In genomic region chr5:115545065-115545882, GRCh38 we compare ENCODE assay signal across 8 cellular contexts. TPM values are rescaled to one million over a fixed set of nuclear protein-coding genes. Genes with fewer than 3 reads are reported as not detected.
DNase-seq lines count a peak whose midpoint lies in the region; ATAC-seq, FAIRE-seq and TF ChIP-seq lines count a peak whose summit lies in the region.

No MANE protein-coding gene starts in this region.

- H3K9me3 ChIP-seq in A673 (ENCODE audit: low read depth, low read length, poor library complexity, severe bottlenecking) (peaks cover 10% of the 10 kb centered on the region), GM23248 (ENCODE audit: low read depth) (no peaks in the 10 kb centered on the region), kidney (ENCODE audit: control insufficient read depth in 1 of 2, low read length in 2 of 2) (peaks cover 0 to 7% of the 10 kb centered on the region in 2 donors), transverse colon (peaks cover 7 to 12% of the 10 kb centered on the region in 2 donors)

- no peak for FAIRE-seq in kidney (lab: Jason Lieb, UNC)

- H3F3A ChIP-seq in GM23248 (ENCODE audit: insufficient read depth), result peaks cover 19% of the 10 kb centered on the region

- H3K27me3 Mint-ChIP-seq in activated CD4-positive, alpha-beta memory T cell treated with anti-CD3 and anti-CD28 coated beads, Interleukin-2, amount 10 ng/mL, durations not matched to agents 7 days and 5 days, result no peaks in the 10 kb centered on the region

- DNase-seq in A673 (ENCODE audit: low spot score) (no peak), GM23248 (no peak), kidney (no peak), transverse colon (peak; percentile 18), NCI-H146 (lab: John Stamatoyannopoulos, UW) (no peak), OCI-M2 (lab: John Stamatoyannopoulos, UW; ENCODE audit: unreplicated experiment) (no peak)
- DNase-seq in activated CD4-positive, alpha-beta memory T cell treated with anti-CD3 and anti-CD28 coated beads, Interleukin-2, amount 10 ng/mL, durations not matched to agents 7 days and 5 days, result no peak

- BruUV-seq in A673 (replicated peaks; lab: Mats Ljungman, UMichigan), result no TSS peak

- intact Hi-C loops in A673 (cut with micrococcal nuclease; ENCODE audit: unreplicated experiment), result loop anchor here (10.0 kb wide), 1 partner anchor 290 kb away; no protein-coding TSS in a partner anchor
- intact Hi-C loops in kidney (cut with DNase I), result no loop called here
- intact Hi-C loops in transverse colon (cut with DNase I; ENCODE audit: low total_unique reads), result no loop called here

- H3K4me1 ChIP-seq in A673 (ENCODE audit: insufficient read depth, low read length, poor library complexity, severe bottlenecking), result peaks cover 3% of the 10 kb centered on the region
- peaks cover 7% of the 10 kb centered on the region for H3K4me1 ChIP-seq in GM23248 (ENCODE audit: insufficient read depth)
- H3K4me1 ChIP-seq in kidney (ENCODE audit: control insufficient read depth in 1 of 2, insufficient read depth in 1 of 2, low read depth in 1 of 2, low read length in 2 of 2), result peaks cover 5 to 6% of the 10 kb centered on the region in 2 donors
- peaks cover 4 to 30% (median 13%) of the 10 kb centered on the region in 4 donors for H3K4me1 ChIP-seq in transverse colon

- H3K9me2 ChIP-seq in GM23248 (ENCODE audit: insufficient read depth), result no peaks in the 10 kb centered on the region

- TF ChIP-seq EP300 in transverse colon (IDR thresholded peaks at IDR 0.05; ENCODE audit: low read depth), result no peak

- H3K36me3 ChIP-seq in A673 (ENCODE audit: insufficient read depth, low read length, poor library complexity, severe bottlenecking) (peaks cover 21% of the 10 kb centered on the region), GM23248 (ENCODE audit: low read depth) (peaks cover 9% of the 10 kb centered on the region; the same call in 1 of the 2 replicates), kidney (ENCODE audit: control insufficient read depth in 1 of 2, insufficient read depth in 2 of 2, low read length in 2 of 2) (no peaks in the 10 kb centered on the region), transverse colon (peaks cover 0 to 4% (median 0%) of the 10 kb centered on the region in 4 donors)

- no peak for ATAC-seq in HG02981 (IDR thresholded peaks at IDR 0.05; ENCODE audit: unreplicated experiment)

- H3K4me3 Mint-ChIP-seq in activated CD4-positive, alpha-beta memory T cell treated with anti-CD3 and anti-CD28 coated beads, Interleukin-2, amount 10 ng/mL, durations not matched to agents 7 days and 5 days, result peak overlapping the region; percentile 94

- WGBS in GM23248 (ENCODE audit: low coverage in 1 of 2, low lambda C conversion rate in 2 of 2, missing lambda C conversion rate in 2 of 2), 2 experiments, result 55% methylated on average over 18 of the region's 18 CpGs
- 37 to 54% methylated on average over 13 to 18 of the region's 18 CpGs for WGBS in transverse colon (ENCODE audit: low coverage in 1 of 2), 2 donors

- no peaks in the 10 kb centered on the region for H3K27me3 ChIP-seq in A673 (replicated peaks; ENCODE audit: insufficient read depth, low read depth, low read length, poor library complexity)
- no peaks in the 10 kb centered on the region for H3K27me3 ChIP-seq in GM23248 (replicated peaks; ENCODE audit: insufficient read depth)
- H3K27me3 ChIP-seq in transverse colon, result no peaks in the 10 kb centered on the region

- peak overlapping the region; percentile 59 for H3K27ac ChIP-seq in A673 (ENCODE audit: low read depth, low read length, poor library complexity, severe bottlenecking)
- H3K27ac ChIP-seq in GM23248, result peak overlapping the region; percentile 75
- peak overlapping the region in 1 of 2 donors; percentile 41 for H3K27ac ChIP-seq in kidney (ENCODE audit: low read depth in 2 of 2, low read length in 2 of 2)
- H3K27ac ChIP-seq in transverse colon, result peak overlapping the region; percentile 77 to 100 (median 90)

- POLR2A ChIA-PET in A673 (lab: Charles Lee; ENCODE audit: low non-redundant PET), result interaction anchor here (0.7 kb wide), 1 partner anchor 249 kb away, joined by 3 read pairs; the partner anchor contains the start of gene CCDC112
- POLR2A ChIA-PET in activated CD4-positive, alpha-beta memory T cell treated with anti-CD3 and anti-CD28 coated beads, Interleukin-2, amount 10 ng/mL, durations not matched to agents 7 days and 5 days (lab: Charles Lee), result interaction anchor here (0.6 to 3.6 kb wide), 20 partner anchors 8 to 295 kb away, joined by 3 to 33 read pairs (median 6); partner anchors contain the start of genes AP3S1, ATG12, CCDC112 and PGGT1B

- H3K36me3 Mint-ChIP-seq in activated CD4-positive, alpha-beta memory T cell treated with anti-CD3 and anti-CD28 coated beads, Interleukin-2, amount 10 ng/mL, durations not matched to agents 7 days and 5 days (ENCODE audit: low read depth), result peaks cover 41% of the 10 kb centered on the region

- in situ Hi-C loops in GM23248 (cut with MboI), result no loop called here
- in situ Hi-C loops in transverse colon (cut with MboI; ENCODE audit: low pct_ligation_motif_present in 1 of 4, low pct_unique_long_range_greater_than_20kb in 1 of 4, low sequenced_read_pairs in 3 of 4), result no loop called here

- TF ChIP-seq CTCF in A673 (conservative IDR thresholded peaks at IDR 0.05; ENCODE audit: low read depth, low read length), result no peak
- TF ChIP-seq CTCF in kidney (IDR thresholded peaks at IDR 0.05; ENCODE audit: borderline replicate concordance, extremely low read depth, insufficient read depth), result no peak
- no peak for TF ChIP-seq CTCF in transverse colon (IDR thresholded peaks at IDR 0.05)

- H3K79me2 ChIP-seq in GM23248 (ENCODE audit: insufficient read depth), result peaks cover 37% of the 10 kb centered on the region

- peak overlapping the region; percentile 99 for H3K27ac Mint-ChIP-seq in activated CD4-positive, alpha-beta memory T cell treated with anti-CD3 and anti-CD28 coated beads, Interleukin-2, amount 10 ng/mL, durations not matched to agents 7 days and 5 days

- peaks cover 12% of the 10 kb centered on the region; the same call in 1 of the 2 replicates for H4K20me1 ChIP-seq in GM23248 (ENCODE audit: insufficient read depth)

- H3K9ac ChIP-seq in GM23248, result peak overlapping the region; percentile 65
- H3K9ac ChIP-seq in kidney (ENCODE audit: low read length in 2 of 2), result peak overlapping the region in 1 of 2 donors; percentile 22

- peak overlapping the region; percentile 50 for H3K4me2 ChIP-seq in GM23248 (ENCODE audit: unreplicated experiment)

- peaks cover 6% of the 10 kb centered on the region for H3K9me3 Mint-ChIP-seq in activated CD4-positive, alpha-beta memory T cell treated with anti-CD3 and anti-CD28 coated beads, Interleukin-2, amount 10 ng/mL, durations not matched to agents 7 days and 5 days

- peak overlapping the region; percentile 93 for H2AFZ ChIP-seq in GM23248

- no peak for TF ChIP-seq POLR2A in transverse colon (IDR thresholded peaks at IDR 0.05)

- H3K4me3 ChIP-seq in A673 (ENCODE audit: low read depth, low read length, poor library complexity, severe bottlenecking), result peak overlapping the region; percentile 92
- H3K4me3 ChIP-seq in GM23248, result peak overlapping the region; percentile 59
- H3K4me3 ChIP-seq in kidney (ENCODE audit: low read length in 2 of 2), result peak overlapping the region; percentile 54 to 66
- H3K4me3 ChIP-seq in transverse colon, result peak overlapping the region in 2 of 4 donors; percentile 38 to 90

- H3K4me1 Mint-ChIP-seq in activated CD4-positive, alpha-beta memory T cell treated with anti-CD3 and anti-CD28 coated beads, Interleukin-2, amount 10 ng/mL, durations not matched to agents 7 days and 5 days, result peaks cover 41% of the 10 kb centered on the region

- CTCF ChIA-PET in A673 (lab: Charles Lee), result no interaction called here
- CTCF ChIA-PET in activated CD4-positive, alpha-beta memory T cell treated with anti-CD3 and anti-CD28 coated beads, Interleukin-2, amount 10 ng/mL, durations not matched to agents 7 days and 5 days (lab: Charles Lee), result interaction anchor here (1.0 to 4.3 kb wide), 4 partner anchors 17 to 236 kb away, joined by 4 to 25 read pairs (median 5); partner anchors contain the start of gene TMED7

RNA-seq across cellular contexts. Expression of gene FEM1C, which starts 0.7 kb away (rescaled TPM):
- 13.7 and 15.0 TPM in 2 replicates for total RNA-seq in A673 (2021)
- total RNA-seq in GM23248 (2014; rRNA removed; shearing (Covaris generic)), result 16.5 and 18.3 TPM in 2 replicates
- 11.2 and 12.0 TPM in 2 replicates for polyA plus RNA-seq in GM23248 (2016; fragmentation: Nextera tagmentation; extraction: Ambion mirVana)
- 10 to 100 TPM; 16.8 to 17.0 TPM for total RNA-seq in activated CD4-positive, alpha-beta memory T cell treated with anti-CD3 and anti-CD28 coated beads, Interleukin-2, amount 10 ng/mL, durations not matched to agents 7 days and 5 days
- 18.6 TPM for total RNA-seq in kidney
- polyA plus RNA-seq in kidney (ENCODE audit: insufficient read depth, low read depth, low replicate concordance), result 4.3 TPM
- 10 to 100 TPM in 3 of 4 donors, 1 to 10 TPM in 1; 5.8 to 46.0 (median 40.0) TPM for total RNA-seq in transverse colon

RNA-seq across cellular contexts. Expression of gene TICAM2, which starts 57.0 kb away (rescaled TPM):
- total RNA-seq in A673 (2021) (0.32 and 1.3 TPM in 2 replicates), kidney (7.6 TPM), transverse colon (1 to 10 TPM in 1 of 4 donors, under 1 TPM in 1, not detected in 2; 0.68 to 1.1 TPM)
- 1.9 and 12.3 TPM in 2 replicates for total RNA-seq in GM23248 (2014; rRNA removed; shearing (Covaris generic))
- polyA plus RNA-seq in GM23248 (2016; fragmentation: Nextera tagmentation; extraction: Ambion mirVana) (11.3 and 14.1 TPM in 2 replicates), kidney (ENCODE audit: insufficient read depth, low read depth, low replicate concordance) (2.0 TPM)
- total RNA-seq in activated CD4-positive, alpha-beta memory T cell treated with anti-CD3 and anti-CD28 coated beads, Interleukin-2, amount 10 ng/mL, durations not matched to agents 7 days and 5 days, result 1 to 10 TPM; 1.8 to 2.5 TPM
